In genomic region chr4:3845744-3846429, GRCh38 we compare ENCODE assay signal across 19 cellular contexts.
DNase-seq lines count a peak whose midpoint lies in the region; ATAC-seq, FAIRE-seq and TF ChIP-seq lines count a peak whose summit lies in the region.
"Had no signal": no experiment of that assay in that cellular context is flagged by ENCODE, and none has a peak within 500 bp of the region (broad histone marks: within the 10 kb centered on the region; RNA-seq: fewer than 3 reads in every experiment).

No MANE protein-coding gene starts in this region.

- TF ChIP-seq CTCF in HepG2 (CRISPR knock-in tag; IDR thresholded peaks at IDR 0.05) (no peak), right lobe of liver (IDR thresholded peaks at IDR 0.05) (no peak), H1 (IDR thresholded peaks at IDR 0.05; ENCODE audit: control extremely low read depth in 1 of 3, insufficient read depth in 1 of 3, low read depth in 1 of 3, low read length in 3 of 3) (no peak)

- no peaks in the 10 kb centered on the region for H3K79me1 ChIP-seq in H1 (ENCODE audit: low read depth, low read length)
- H3K79me1 ChIP-seq in neuronal stem cell (ENCODE audit: low read depth, low read length) = peaks cover 2% of the 10 kb centered on the region

- no peak overlapping the region for H2BK20ac ChIP-seq in H1 (ENCODE audit: low read length)

- H4K5ac ChIP-seq in H1 (ENCODE audit: insufficient read length, low read depth, low read length) = no peak overlapping the region

- H3K56ac ChIP-seq in H1 (replicated peaks; ENCODE audit: insufficient read length, low read depth, low read length) = no peak overlapping the region

- no peak overlapping the region for H3K23ac ChIP-seq in H1 (ENCODE audit: insufficient read length)
- no peak overlapping the region for H3K23ac ChIP-seq in neuronal stem cell (ENCODE audit: low read depth, low read length, poor library complexity)

- H3K4me3 ChIP-seq in HepG2 (replicated peaks in 1 of 3; ENCODE audit: insufficient read depth in 1 of 3, low read depth in 2 of 3, low read length in 3 of 3) = no peak overlapping the region
- H3K4me3 ChIP-seq in right lobe of liver = no peak overlapping the region
- H3K4me3 ChIP-seq in H1 (ENCODE audit: extremely low read depth in 1 of 4, insufficient read depth in 2 of 4, low read depth in 3 of 4, low read length in 4 of 4) = no peak overlapping the region
- H3K4me3 ChIP-seq in neuronal stem cell (ENCODE audit: low read length in 2 of 2) = no peak overlapping the region
- H3K4me3 ChIP-seq: GM12878, GM23248 had no signal

- H3K36me3 ChIP-seq in HepG2 (replicated peaks in 1 of 2; ENCODE audit: control insufficient read depth in 1 of 2, insufficient read depth in 2 of 2, low read length in 2 of 2) (no peaks in the 10 kb centered on the region), right lobe of liver (no peaks in the 10 kb centered on the region), H1 (ENCODE audit: control insufficient read depth in 2 of 4, insufficient read depth in 4 of 4, low read length in 3 of 4) (no peaks in the 10 kb centered on the region), neuronal stem cell (replicated peaks in 1 of 2; ENCODE audit: control insufficient read depth in 2 of 2, insufficient read depth in 2 of 2, low read length in 2 of 2) (no peaks in the 10 kb centered on the region)

- H3K23me2 ChIP-seq in H1 (ENCODE audit: low read depth, low read length) = no peaks in the 10 kb centered on the region

- POLR2A ChIA-PET in HepG2 (lab: Yijun Ruan, JAX) (interaction anchor here (1.3 kb wide), 1 partner anchor 15 kb away, joined by 3 read pairs; no protein-coding TSS in a partner anchor), H1 (lab: Charles Lee; ENCODE audit: partially characterized antibody) (interaction anchor here (1.3 kb wide), 1 partner anchor 10 kb away, joined by 3 read pairs; no protein-coding TSS in a partner anchor)

- no peak overlapping the region for H3K9ac ChIP-seq in HepG2 (ENCODE audit: insufficient read depth, low read depth, low read length)
- H3K9ac ChIP-seq in H1 (replicated peaks in 1 of 4; ENCODE audit: extremely low read depth in 1 of 4, low read depth in 3 of 4, low read length in 3 of 4) = no peak overlapping the region
- no peak overlapping the region for H3K9ac ChIP-seq in neuronal stem cell (ENCODE audit: low read depth, low read length, poor library complexity)
- H3K9ac ChIP-seq: GM23248 had no signal

- H3K4me1 ChIP-seq in HepG2 (ENCODE audit: insufficient read depth, low read length) (no peaks in the 10 kb centered on the region), right lobe of liver (no peaks in the 10 kb centered on the region), H1 (replicated peaks in 1 of 4; ENCODE audit: control insufficient read depth in 3 of 4, insufficient read depth in 4 of 4, low read length in 3 of 4) (peaks cover 0 to 3% (median under 1%) of the 10 kb centered on the region in 4 experiments; a peak in 3 of 7 replicates), neuronal stem cell (ENCODE audit: control insufficient read depth in 2 of 2, insufficient read depth in 1 of 2, low read depth in 1 of 2, low read length in 2 of 2) (peaks cover 0 to 1% of the 10 kb centered on the region in 2 donors)

- ATAC-seq in HepG2 = no peak
- ATAC-seq in right lobe of liver = no peak
- no peak for ATAC-seq in HG03025 (IDR thresholded peaks at IDR 0.05; ENCODE audit: low FRiP score, unreplicated experiment)
- ATAC-seq: CD8-positive, alpha-beta T cell; GM12878; HCT116 had no signal

- 68% methylated on average over 6 of the region's 9 CpGs for WGBS in HepG2 (ENCODE audit: low lambda C conversion rate)
- 78% methylated on average over 5 of the region's 9 CpGs for WGBS in right lobe of liver (ENCODE audit: insufficient coverage, low coverage, low lambda C conversion rate, missing lambda C conversion rate)
- 80% methylated on average over 9 of the region's 9 CpGs; no CpG with 5 or more reads in 1 of the 2 experiments for WGBS in H1 (ENCODE audit: extremely low coverage in 1 of 2, insufficient coverage in 1 of 2, insufficient read length in 1 of 2, insufficient replicate concordance in 2 of 2, low coverage in 1 of 2, low lambda C conversion rate in 2 of 2, missing lambda C conversion rate in 1 of 2), 2 experiments
- no CpG with 5 or more reads among the region's 9 CpGs for WGBS in neuronal stem cell (ENCODE audit: extremely low coverage in 2 of 2, insufficient read length in 2 of 2, insufficient replicate concordance in 1 of 2), 2 donors

- H4K8ac ChIP-seq in H1 (ENCODE audit: extremely low read depth, insufficient read depth, low read length) (no peak overlapping the region), neuronal stem cell (ENCODE audit: low read depth, low read length) (no peak overlapping the region)

- H4K20me1 ChIP-seq in HepG2 (ENCODE audit: insufficient read depth, low read length) (no peaks in the 10 kb centered on the region), H1 (replicated peaks in 1 of 2; ENCODE audit: control insufficient read depth in 1 of 2, insufficient read depth in 2 of 2, low read length in 2 of 2) (no peaks in the 10 kb centered on the region)

- intact Hi-C loops in HepG2 (cut with micrococcal nuclease; ENCODE audit: unreplicated experiment) = loop anchor here (1.0 kb wide), 1 partner anchor 9 kb away; no protein-coding TSS in a partner anchor
- intact Hi-C loops in right lobe of liver (cut with DNase I) = no loop called here

- BruUV-seq in HepG2 (replicated peaks; lab: Mats Ljungman, UMichigan) = no TSS peak

- no peak overlapping the region for H3K14ac ChIP-seq in H1 (ENCODE audit: insufficient read length)
- no peak overlapping the region for H3K14ac ChIP-seq in neuronal stem cell (ENCODE audit: low read length)

- DNase-seq in HepG2 (ENCODE audit: low spot score) (no peak), right lobe of liver (no peak), H1 (ENCODE audit: low read depth in 1 of 2, low spot score in 2 of 2) (no peak), neuronal stem cell (ENCODE audit: low spot score) (no peak), T-helper 2 cell (no peak)
- DNase-seq: CD4-positive, CD25-positive, alpha-beta regulatory T cell; CD8-positive, alpha-beta T cell; DMS 273 treated with DMSO at 0.1 percent for 48 hours; DMS79; EL; GDM1; GM23248; H9 had no signal

- H2BK12ac ChIP-seq in H1 (ENCODE audit: low read depth, low read length) (no peak overlapping the region), neuronal stem cell (ENCODE audit: low read length) (no peak overlapping the region)

- H3K4me2 ChIP-seq in HepG2 (ENCODE audit: low read depth, low read length) (no peak overlapping the region), H1 (ENCODE audit: insufficient read depth in 1 of 2, low read depth in 2 of 2, low read length in 2 of 2) (no peak overlapping the region), neuronal stem cell (ENCODE audit: insufficient read depth, low read length, poor library complexity, severe bottlenecking) (no peak overlapping the region)

- H2BK5ac ChIP-seq in H1 (ENCODE audit: low read depth, low read length) (no peak overlapping the region), neuronal stem cell (ENCODE audit: low read length) (no peak overlapping the region)

- in situ Hi-C loops in HepG2 (cut with HindIII; ENCODE audit: extremely low pct_ligation_motif_present, low pct_unique_long_range_greater_than_20kb) = no loop called here

- H2BK15ac ChIP-seq in H1 (ENCODE audit: low read length) (no peak overlapping the region), neuronal stem cell (ENCODE audit: low read length) (no peak overlapping the region)

- H2BK120ac ChIP-seq in H1 (replicated peaks; ENCODE audit: low read depth, low read length) = no peak overlapping the region
- no peak overlapping the region for H2BK120ac ChIP-seq in neuronal stem cell (ENCODE audit: low read depth, low read length)

- CTCF ChIA-PET in HepG2 (lab: Yijun Ruan, JAX; ENCODE audit: low intra/inter-chr PET ratio, low total read pairs) = no interaction called here
- CTCF ChIA-PET in H1 (lab: Charles Lee; ENCODE audit: partially characterized antibody) = interaction anchor here (1.1 to 3.4 kb wide), 4 partner anchors 11 to 99 kb away, joined by 3 to 20 read pairs (median 4); no protein-coding TSS in a partner anchor

- H4K91ac ChIP-seq in H1 (replicated peaks; ENCODE audit: insufficient read length, low read length) (no peak overlapping the region), neuronal stem cell (ENCODE audit: low read depth, low read length, poor library complexity) (peak overlapping the region; percentile 1)

- H2AFZ ChIP-seq in HepG2 (ENCODE audit: low read length) (no peak overlapping the region), H1 (ENCODE audit: low read length) (no peak overlapping the region), neuronal stem cell (ENCODE audit: low read length) (no peak overlapping the region)
- H2AFZ ChIP-seq: GM23248 had no signal

- H3K18ac ChIP-seq in H1 (ENCODE audit: extremely low read depth, low read length) (no peak overlapping the region), neuronal stem cell (ENCODE audit: low read length) (no peak overlapping the region)

- H3K9me3 ChIP-seq in HepG2 (ENCODE audit: low read length) (peaks cover 9% of the 10 kb centered on the region), right lobe of liver (no peaks in the 10 kb centered on the region), H1 (ENCODE audit: insufficient read depth in 2 of 2, low read depth in 1 of 2, low read length in 1 of 2) (peaks cover 3 to 8% of the 10 kb centered on the region in 2 experiments; a peak in 3 of 4 replicates), neuronal stem cell (replicated peaks in 1 of 2; ENCODE audit: control insufficient read depth in 2 of 2, insufficient read depth in 1 of 2, low read depth in 1 of 2, low read length in 2 of 2) (peaks cover 0 to 5% of the 10 kb centered on the region in 2 donors)

- H2AK5ac ChIP-seq in H1 (ENCODE audit: low read depth, low read length) = no peak overlapping the region
- H2AK5ac ChIP-seq in neuronal stem cell (ENCODE audit: low read depth, low read length) = no peak overlapping the region

- TF ChIP-seq POLR2A in HepG2 (IDR thresholded peaks at IDR 0.05; ENCODE audit: insufficient read depth in 1 of 2, low read depth in 2 of 2, low read length in 2 of 2) (no peak), right lobe of liver (IDR thresholded peaks at IDR 0.05) (no peak), H1 (IDR thresholded peaks at IDR 0.05; ENCODE audit: control extremely low read depth in 1 of 2, low read depth in 2 of 2, low read length in 2 of 2) (no peak)

- H3K27me3 ChIP-seq in HepG2 (ENCODE audit: control insufficient read depth in 1 of 2, insufficient read depth in 2 of 2, low read length in 2 of 2) (peaks cover 0 to 23% of the 10 kb centered on the region in 2 experiments; a peak in 4 of 5 replicates), right lobe of liver (no peaks in the 10 kb centered on the region), H1 (replicated peaks in 1 of 4; ENCODE audit: control insufficient read depth in 3 of 4, extremely low read depth in 1 of 4, insufficient read depth in 3 of 4, low read length in 3 of 4) (no peaks in the 10 kb centered on the region; a peak in 1 of 7 replicates), neuronal stem cell (ENCODE audit: control insufficient read depth in 3 of 3, insufficient read depth in 3 of 3, low read depth in 1 of 3, low read length in 3 of 3) (peaks cover 0 to 23% (median 0%) of the 10 kb centered on the region in 3 experiments)

- H3K4ac ChIP-seq in H1 (replicated peaks; ENCODE audit: insufficient read length, low read depth, low read length) (no peak overlapping the region), neuronal stem cell (ENCODE audit: low read length) (no peak overlapping the region)

- H3K27ac ChIP-seq in HepG2 (ENCODE audit: extremely low read length, insufficient read depth, low read length) = no peak overlapping the region
- H3K27ac ChIP-seq in right lobe of liver = no peak overlapping the region
- no peak overlapping the region for H3K27ac ChIP-seq in H1 (ENCODE audit: low read depth, low read length)
- no peak overlapping the region for H3K27ac ChIP-seq in neuronal stem cell (replicated peaks; ENCODE audit: low read length)
- H3K27ac ChIP-seq: C4-2B, GM23248 had no signal

- no peak for FAIRE-seq in HepG2 (lab: Jason Lieb, UNC)
- FAIRE-seq in H1 (lab: Jason Lieb, UNC) = no peak
- FAIRE-seq: D721Med, GM12878, GM19239 had no signal

- TF ChIP-seq RAD21 in HepG2 (CRISPR knock-in tag; IDR thresholded peaks at IDR 0.05) = no peak
- TF ChIP-seq RAD21 in H1 (IDR thresholded peaks at IDR 0.05 in 1 of 2, conservative IDR thresholded peaks at IDR 0.05 in 1 of 2; ENCODE audit: low read depth in 2 of 2, low read length in 2 of 2) = no peak

- H3K79me2 ChIP-seq in HepG2 (ENCODE audit: insufficient read depth, low read length) (no peaks in the 10 kb centered on the region), H1 (ENCODE audit: control insufficient read depth in 1 of 2, insufficient read depth in 2 of 2, low read length in 2 of 2) (no peaks in the 10 kb centered on the region)

- TF ChIP-seq EP300 in HepG2 (IDR thresholded peaks at IDR 0.05; ENCODE audit: low read depth in 2 of 2, low read length in 2 of 2) (no peak), HepG2 (CRISPR knock-in tag; IDR thresholded peaks at IDR 0.05; ENCODE audit: borderline replicate concordance) (no peak), H1 (IDR thresholded peaks at IDR 0.05; ENCODE audit: borderline replicate concordance in 1 of 2, low read depth in 2 of 2, low read length in 2 of 2) (no peak)

Comparison
In these comparisons a context has a peak if more than half of its experiments do, and no peak if none do; other contexts are left out.
1. Of the 41 proteins assayed by ChIP-seq in both HepG2 and H1: peak only in HepG2: none; only in H1: KDM1A; in both: none; in neither: 40.